16 cellular contexts compared by ENCODE assay signal in the genomic region with DNA sequence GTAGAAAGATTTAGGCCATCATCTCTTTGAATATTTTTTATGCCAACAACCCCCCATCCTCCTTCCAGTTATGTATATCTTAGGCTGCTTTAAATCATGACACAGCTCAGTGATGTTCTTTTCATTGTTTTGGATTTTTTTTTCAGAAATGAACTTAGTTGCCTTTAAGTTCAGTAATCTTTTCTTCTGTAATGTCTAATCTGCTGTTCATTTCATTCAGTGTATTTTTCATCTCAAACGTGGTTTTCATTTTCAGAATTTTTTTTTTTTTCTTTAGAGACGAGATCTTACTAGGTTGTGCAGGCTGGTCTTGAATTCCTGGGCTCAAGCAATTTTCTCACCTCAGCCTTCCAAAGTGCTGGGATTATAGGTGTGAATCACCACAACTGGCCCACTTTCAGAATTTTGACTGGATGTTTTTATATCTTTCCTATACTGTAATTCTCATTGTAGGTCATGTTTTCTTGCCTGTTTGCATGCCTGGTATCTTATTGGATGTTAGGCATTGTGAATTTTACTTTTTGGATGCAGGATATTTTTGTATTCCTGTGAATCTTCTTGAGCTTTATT.
"Had no signal": no experiment of that assay in that cellular context is flagged by ENCODE, and none has a peak within 500 bp of the region (broad histone marks: within the 10 kb centered on the region; RNA-seq: fewer than 3 reads in every experiment).

No MANE protein-coding gene starts in this region.

- H3K27ac Mint-ChIP-seq: activated naive CD8-positive, alpha-beta T cell treated with anti-CD3 and anti-CD28 coated beads for 36 hours; activated T-cell treated with anti-CD3 and anti-CD28 coated beads, Interleukin-2, amount 50 U/mL, for 24 hours; naive B cell; stimulated activated memory B cell treated with anti-CD40 and anti-IgM and Interleukin-4, amounts not matched to agents 10 μg/mL and 1 μg/mL and 100 μg/mL, for 72 hours; WTC11 had no signal

- H3K4me1 Mint-ChIP-seq: WTC11 had no signal

- ATAC-seq: body of pancreas; left lung; pancreas; stimulated activated memory B cell treated with anti-CD40 and anti-IgM and Interleukin-4, amounts not matched to agents 10 μg/mL and 1 μg/mL and 100 μg/mL, for 72 hours; WTC11 had no signal

- H3K27me3 Mint-ChIP-seq: activated naive CD8-positive, alpha-beta T cell treated with anti-CD3 and anti-CD28 coated beads for 36 hours; activated T-cell treated with anti-CD3 and anti-CD28 coated beads, Interleukin-2, amount 50 U/mL, for 24 hours; naive B cell; stimulated activated memory B cell treated with anti-CD40 and anti-IgM and Interleukin-4, amounts not matched to agents 10 μg/mL and 1 μg/mL and 100 μg/mL, for 72 hours had no signal

- H3K27me3 ChIP-seq: body of pancreas, left lung, pancreas had no signal

- H3K4me3 Mint-ChIP-seq: activated naive CD8-positive, alpha-beta T cell treated with anti-CD3 and anti-CD28 coated beads for 36 hours; activated T-cell treated with anti-CD3 and anti-CD28 coated beads, Interleukin-2, amount 50 U/mL, for 24 hours; naive B cell; stimulated activated memory B cell treated with anti-CD40 and anti-IgM and Interleukin-4, amounts not matched to agents 10 μg/mL and 1 μg/mL and 100 μg/mL, for 72 hours; WTC11 had no signal

- H3K9me3 ChIP-seq: body of pancreas, left lung, pancreas had no signal

- H3K4me1 ChIP-seq: body of pancreas, pancreas had no signal

- H3K4me3 ChIP-seq: body of pancreas, coronary artery, left lung, pancreas had no signal

- H3K36me3 ChIP-seq: left lung, pancreas had no signal

- DNase-seq: activated CD4-positive, alpha-beta T cell treated with anti-CD3 and anti-CD28 coated beads, Interleukin-2, amount 50 U/mL, for 1 hour; activated gamma-delta T cell; activated naive CD8-positive, alpha-beta T cell treated with anti-CD3 and anti-CD28 coated beads for 36 hours; activated T-cell treated with anti-CD3 and anti-CD28 coated beads, Interleukin-2, amount 50 U/mL, for 24 hours; amygdala; body of pancreas; central memory CD4-positive, alpha-beta T cell; effector memory CD4-positive, alpha-beta T cell; islet precursor cell; left lung; naive B cell; pancreas had no signal

- H3K27ac ChIP-seq: body of pancreas, coronary artery, epithelial cell of prostate, left lung, pancreas had no signal
